8 cellular contexts compared by ENCODE assay signal in genomic region chr19:19191920-19192882, GRCh38. TPM values are rescaled to one million over a fixed set of nuclear protein-coding genes. Genes with fewer than 3 reads are reported as not detected.
A peak's percentile ranks its signal among the peaks of the same experiment; 100 is the strongest.
DNase-seq lines count a peak whose midpoint lies in the region; ATAC-seq and TF ChIP-seq lines count a peak whose summit lies in the region.

Gene BORCS8 (minus strand): TSS chr19:19192152. CDS start chr19:19192117, 35 bp downstream.
A gene with protein sequence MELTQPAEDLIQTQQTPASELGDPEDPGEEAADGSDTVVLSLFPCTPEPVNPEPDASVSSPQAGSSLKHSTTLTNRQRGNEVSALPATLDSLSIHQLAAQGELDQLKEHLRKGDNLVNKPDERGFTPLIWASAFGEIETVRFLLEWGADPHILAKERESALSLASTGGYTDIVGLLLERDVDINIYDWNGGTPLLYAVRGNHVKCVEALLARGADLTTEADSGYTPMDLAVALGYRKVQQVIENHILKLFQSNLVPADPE (plus strand): TSS chr19:19192258. CDS start chr19:19193947, 1,689 bp downstream.

- intact Hi-C loops in activated B cell treated with CpG ODN at 0.5 μM for 24 hours (cut with micrococcal nuclease) = loop anchor here (1.0 to 5.0 kb wide), 10 partner anchors 11 to 670 kb away; partner anchors contain the start of genes ATP13A1, COPE, DDX49 and ELL

- H3K4me2 ChIP-seq in smooth muscle cell = peak within 1 kb of the TSS; percentile 98

- peaks cover 8% of the 10 kb centered on the region for H3K4me1 ChIP-seq in smooth muscle cell (ENCODE audit: low read depth)

- H3K4me1 Mint-ChIP-seq in activated B cell treated with CpG ODN at 0.5 μM for 24 hours = peaks cover 49% of the 10 kb centered on the region

- H3K36me3 ChIP-seq in smooth muscle cell (ENCODE audit: low read depth) = no peaks in the 10 kb centered on the region

- no peaks in the 10 kb centered on the region for H4K20me1 ChIP-seq in smooth muscle cell (ENCODE audit: low read depth)

- H3K9ac ChIP-seq in smooth muscle cell (ENCODE audit: low read depth) = peak within 1 kb of the TSS; percentile 98

- H3K27ac Mint-ChIP-seq in activated B cell treated with CpG ODN at 0.5 μM for 24 hours = peak within 1 kb of the TSS; percentile 99

- no peaks in the 10 kb centered on the region for H3K27me3 Mint-ChIP-seq in activated B cell treated with CpG ODN at 0.5 μM for 24 hours

- peak within 1 kb of the TSS; percentile 99 for H3K4me3 Mint-ChIP-seq in activated B cell treated with CpG ODN at 0.5 μM for 24 hours

- CTCF ChIA-PET in activated B cell treated with CpG ODN at 0.5 μM for 24 hours (lab: Charles Lee) = interaction anchor here (1.1 to 2.3 kb wide), 2 partner anchors 18 to 34 kb away, joined by 3 to 6 read pairs; no protein-coding TSS in a partner anchor

- H3K36me3 Mint-ChIP-seq in activated B cell treated with CpG ODN at 0.5 μM for 24 hours (ENCODE audit: low read depth) = peaks cover 36% of the 10 kb centered on the region

- H2AFZ ChIP-seq in smooth muscle cell (ENCODE audit: low read depth) = peak within 1 kb of the TSS; percentile 98

- no peaks in the 10 kb centered on the region for H3K27me3 ChIP-seq in smooth muscle cell (ENCODE audit: low read depth)

- no peaks in the 10 kb centered on the region for H3K9me3 ChIP-seq in smooth muscle cell (replicated peaks; ENCODE audit: low read depth)

- POLR2A ChIA-PET in activated B cell treated with CpG ODN at 0.5 μM for 24 hours (lab: Charles Lee) = interaction anchor here (0.6 to 4.6 kb wide), 19 partner anchors 8 to 1899 kb away, joined by 3 to 69 read pairs (median 4); partner anchors contain the start of genes NDUFA13, NR2C2AP, SLC25A42 and TSSK6

- H3K9me3 Mint-ChIP-seq in activated B cell treated with CpG ODN at 0.5 μM for 24 hours = no peaks in the 10 kb centered on the region

- no peaks in the 10 kb centered on the region for H3F3A ChIP-seq in smooth muscle cell (ENCODE audit: low read depth)

- peak; percentile 82 for TF ChIP-seq POLR2A in GM18951 (IDR thresholded peaks at IDR 0.05; ENCODE audit: extremely low read depth, insufficient read depth, insufficient read length)

- peak; percentile 100 for DNase-seq in AG08395 (ENCODE audit: low spot score)
- peak; percentile 98 for DNase-seq in NCI-H345 (lab: John Stamatoyannopoulos, UW)
- peak; percentile 91 for DNase-seq in activated B cell treated with CpG ODN at 0.5 μM for 24 hours
- DNase-seq in caudate nucleus (lab: John Stamatoyannopoulos, UW) = peak; percentile 76 to 99 (median 97)
- DNase-seq in iPS-NIHi7 (ENCODE audit: extremely low spot score) = peak; percentile 98
- DNase-seq in smooth muscle cell (lab: John Stamatoyannopoulos, UW; ENCODE audit: unreplicated experiment) = peak; percentile 95

- peaks cover 29% of the 10 kb centered on the region for H3K79me2 ChIP-seq in smooth muscle cell (ENCODE audit: low read depth)

- H3K4me3 ChIP-seq in smooth muscle cell = peak within 1 kb of the TSS; percentile 100

- H3K27ac ChIP-seq in caudate nucleus (ENCODE audit: low read depth, low read length) = peak within 1 kb of the TSS; percentile 99
- H3K27ac ChIP-seq in smooth muscle cell (ENCODE audit: low read depth) = peak within 1 kb of the TSS; percentile 98

- TF ChIP-seq CTCF in activated B cell treated with CpG ODN at 0.5 μM for 24 hours (IDR thresholded peaks at IDR 0.05) (no peak), smooth muscle cell (IDR thresholded peaks at IDR 0.05; ENCODE audit: borderline replicate concordance, insufficient read depth, poor library complexity, severe bottlenecking) (no peak)

- WGBS in smooth muscle cell (ENCODE audit: low lambda C conversion rate) = under 1% methylated on average over 56 of the region's 66 CpGs

- in situ Hi-C loops in GM18951 (cut with MboI; ENCODE audit: low sequenced_read_pairs, unreplicated experiment) = loop anchor here (25.0 kb wide), 1 partner anchor 295 kb away; no protein-coding TSS in a partner anchor

- peak; percentile 79 for ATAC-seq in HG03196 (IDR thresholded peaks at IDR 0.05; ENCODE audit: unreplicated experiment)
- ATAC-seq in activated B cell treated with CpG ODN at 0.5 μM for 24 hours (ENCODE audit: low read depth) = peak; percentile 85

RNA-seq across cellular contexts. Expression of gene BORCS8, which starts in this region (rescaled TPM):
- total RNA-seq in activated B cell treated with CpG ODN at 0.5 μM for 24 hours (51.8 and 52.3 TPM in 2 replicates), smooth muscle cell (6.6 and 10.0 TPM in 2 replicates)
- 15.7 and 25.9 TPM in 2 replicates for polyA plus RNA-seq in smooth muscle cell

RNA-seq across cellular contexts. Expression of the second gene that starts in this region (rescaled TPM):
- total RNA-seq in activated B cell treated with CpG ODN at 0.5 μM for 24 hours (95.4 and 96.9 TPM in 2 replicates), smooth muscle cell (47.5 and 59.6 TPM in 2 replicates)
- polyA plus RNA-seq in smooth muscle cell = 93.5 and 94.8 TPM in 2 replicates

Comparison
In these comparisons a context has a peak if more than half of its experiments do, and no peak if none do; other contexts are left out.
1. Peak in every context shown above with its lines: DNase-seq, ATAC-seq, H3K4me3 ChIP-seq and H3K27ac ChIP-seq.